Comparison of ENCODE assay signal across 8 cellular contexts in the genomic region with DNA sequence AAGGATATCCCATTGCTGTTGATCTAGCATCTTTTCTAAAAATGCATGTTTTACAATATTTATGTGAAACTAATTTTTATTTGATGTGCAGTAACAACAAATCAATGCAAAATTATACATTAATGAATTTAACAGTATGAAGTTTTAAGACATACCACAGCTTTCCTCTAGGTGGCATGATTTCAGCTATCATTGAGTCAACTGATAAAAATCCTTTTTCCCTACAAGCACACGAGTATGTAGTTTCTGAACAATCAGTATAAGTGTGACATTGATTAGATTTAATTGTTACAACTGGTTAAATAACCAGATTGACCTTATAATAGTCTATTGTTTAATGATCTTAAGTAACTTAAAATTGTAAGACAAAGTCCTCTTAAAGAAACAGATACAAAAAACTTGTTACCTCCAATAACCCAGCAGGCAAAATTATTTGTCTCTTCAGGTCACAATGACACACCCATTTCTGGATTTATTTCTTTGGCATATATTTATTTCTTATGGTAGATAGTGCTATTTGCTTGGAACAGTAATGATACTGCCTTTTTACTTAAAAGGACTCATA. TPM values are rescaled to one million over a fixed set of nuclear protein-coding genes. Genes with fewer than 3 reads are reported as not detected.
A peak's percentile ranks its signal among the peaks of the same experiment; 100 is the strongest.
DNase-seq lines count a peak whose midpoint lies in the region; ATAC-seq, FAIRE-seq and TF ChIP-seq lines count a peak whose summit lies in the region.

No MANE protein-coding gene starts in this region.

- H3K18ac ChIP-seq in mesenchymal stem cell (ENCODE audit: low read depth in 1 of 2, low read length in 2 of 2) (no peak overlapping the region), mesendoderm (ENCODE audit: low read length) (no peak overlapping the region)

- H4K5ac ChIP-seq in mesendoderm (ENCODE audit: low read length), result no peak overlapping the region

- H3K23ac ChIP-seq in mesenchymal stem cell (ENCODE audit: low read length in 2 of 2) (no peak overlapping the region), mesendoderm (ENCODE audit: low read length) (no peak overlapping the region)

- H3K4me1 ChIP-seq in MM.1S (ENCODE audit: low read length) (peaks cover under 1% of the 10 kb centered on the region; the same call in 1 of the 2 replicates), astrocyte (ENCODE audit: insufficient read depth, low read length) (peaks cover 9% of the 10 kb centered on the region), mesenchymal stem cell (ENCODE audit: control insufficient read depth, insufficient read depth, low read depth, low read length) (peaks cover 1% of the 10 kb centered on the region), mesendoderm (ENCODE audit: control insufficient read depth, low read depth, low read length) (peaks cover 2% of the 10 kb centered on the region)

- H2BK120ac ChIP-seq in mesenchymal stem cell (ENCODE audit: low read depth, low read length) (no peak overlapping the region), mesendoderm (ENCODE audit: low read depth, low read length) (no peak overlapping the region)

- H3K4me3 ChIP-seq in MM.1S (ENCODE audit: low read length), result no peak overlapping the region
- H3K4me3 ChIP-seq in astrocyte (ENCODE audit: insufficient read depth, low read depth, low read length), result no peak overlapping the region
- no peak overlapping the region for H3K4me3 ChIP-seq in mesenchymal stem cell (ENCODE audit: insufficient read depth in 1 of 2, low read depth in 1 of 2, low read length in 2 of 2)
- H3K4me3 ChIP-seq in mesendoderm (ENCODE audit: low read length), result no peak overlapping the region

- H4K20me1 ChIP-seq in MM.1S (ENCODE audit: insufficient read depth, low read length) (no peaks in the 10 kb centered on the region), astrocyte (ENCODE audit: insufficient read depth, low read length) (no peaks in the 10 kb centered on the region)

- H2BK12ac ChIP-seq in mesenchymal stem cell (ENCODE audit: low read length in 2 of 2), result no peak overlapping the region

- H3K36me3 ChIP-seq in MM.1S (replicated peaks; ENCODE audit: insufficient read depth, low read length), result no peaks in the 10 kb centered on the region
- no peaks in the 10 kb centered on the region for H3K36me3 ChIP-seq in astrocyte (ENCODE audit: insufficient read depth, low read length)
- no peaks in the 10 kb centered on the region for H3K36me3 ChIP-seq in mesenchymal stem cell (ENCODE audit: control insufficient read depth in 1 of 2, insufficient read depth in 2 of 2, low read depth in 1 of 2, low read length in 2 of 2)
- H3K36me3 ChIP-seq in mesendoderm (ENCODE audit: control insufficient read depth, insufficient read depth, low read length), result no peaks in the 10 kb centered on the region

- H3F3A ChIP-seq in MM.1S (ENCODE audit: insufficient read depth, low read length), result no peaks in the 10 kb centered on the region

- peaks cover 4% of the 10 kb centered on the region for H3K79me1 ChIP-seq in mesenchymal stem cell (replicated peaks; ENCODE audit: low read length, poor library complexity, severe bottlenecking)
- no peaks in the 10 kb centered on the region for H3K79me1 ChIP-seq in mesendoderm (ENCODE audit: low read length)

- H2AK5ac ChIP-seq in mesenchymal stem cell (ENCODE audit: low read length, severe bottlenecking) (no peak overlapping the region), mesendoderm (ENCODE audit: low read length) (no peak overlapping the region)

- no peak overlapping the region for H3K14ac ChIP-seq in mesenchymal stem cell (ENCODE audit: low read length in 2 of 2)

- peaks cover 29% of the 10 kb centered on the region for H3K4me1 Mint-ChIP-seq in astrocyte (ENCODE audit: low read depth, unreplicated experiment)

- H3K4me3 Mint-ChIP-seq in astrocyte (ENCODE audit: unreplicated experiment), result no peak overlapping the region

- H2BK5ac ChIP-seq in mesenchymal stem cell (ENCODE audit: low read depth, low read length, poor library complexity, severe bottlenecking), result no peak overlapping the region
- H2BK5ac ChIP-seq in mesendoderm (ENCODE audit: low read length), result no peak overlapping the region

- no peak overlapping the region for H3K27ac ChIP-seq in MM.1S (ENCODE audit: low read length)
- H3K27ac ChIP-seq in astrocyte (ENCODE audit: low read depth, low read length), result no peak overlapping the region
- no peak overlapping the region for H3K27ac ChIP-seq in mesenchymal stem cell (ENCODE audit: low read length, poor library complexity, severe bottlenecking)
- no peak overlapping the region for H3K27ac ChIP-seq in mesendoderm (ENCODE audit: low read depth, low read length)
- H3K27ac ChIP-seq in caudate nucleus (ENCODE audit: low read depth, low read length), result no peak overlapping the region

- H3K27me3 ChIP-seq in MM.1S (replicated peaks; ENCODE audit: insufficient read depth, low read length), result no peaks in the 10 kb centered on the region
- no peaks in the 10 kb centered on the region for H3K27me3 ChIP-seq in astrocyte (ENCODE audit: insufficient read depth, low read length)
- H3K27me3 ChIP-seq in mesenchymal stem cell (ENCODE audit: control insufficient read depth in 1 of 2, insufficient read depth in 1 of 2, low read length in 2 of 2), result no peaks in the 10 kb centered on the region
- H3K27me3 ChIP-seq in mesendoderm (ENCODE audit: insufficient read depth, low read length, poor library complexity), result peaks cover 3% of the 10 kb centered on the region

- H3K9me2 ChIP-seq in MM.1S (replicated peaks; ENCODE audit: insufficient read depth, low read length), result no peaks in the 10 kb centered on the region

- TF ChIP-seq CTCF in MM.1S (IDR thresholded peaks at IDR 0.05; ENCODE audit: low read length) (peak; percentile 80), astrocyte (IDR thresholded peaks at IDR 0.05; ENCODE audit: insufficient read depth, low read depth, low read length) (peak; percentile 70)

- H3K36me3 Mint-ChIP-seq in astrocyte (ENCODE audit: low read depth, unreplicated experiment), result peaks cover 2% of the 10 kb centered on the region

- H2BK15ac ChIP-seq in mesenchymal stem cell (ENCODE audit: low read depth, poor library complexity, severe bottlenecking), result no peak overlapping the region
- no peak overlapping the region for H2BK15ac ChIP-seq in mesendoderm (replicated peaks; ENCODE audit: low read depth)

- no peak overlapping the region for H3K56ac ChIP-seq in mesendoderm (ENCODE audit: low read length)

- H3K4ac ChIP-seq in mesenchymal stem cell (ENCODE audit: low read depth in 1 of 2, low read length in 2 of 2) (no peak overlapping the region), mesendoderm (ENCODE audit: low read depth, low read length) (no peak overlapping the region)

- ATAC-seq in GM21515 (IDR thresholded peaks at IDR 0.05; ENCODE audit: unreplicated experiment), result peak; percentile 57

- WGBS in mesenchymal stem cell, result no CpG with 5 or more reads among the region's 1 CpG
- no CpG with 5 or more reads among the region's 1 CpG for WGBS in mesendoderm (ENCODE audit: extremely low coverage, insufficient coverage, low lambda C conversion rate)

- no peak overlapping the region for H3K9ac ChIP-seq in MM.1S (ENCODE audit: low read length)
- no peak overlapping the region for H3K9ac ChIP-seq in astrocyte (ENCODE audit: low read length)
- peak overlapping the region; percentile 22 for H3K9ac ChIP-seq in mesenchymal stem cell (ENCODE audit: low read length)
- no peak overlapping the region for H3K9ac ChIP-seq in mesendoderm (ENCODE audit: low read length)

- no peaks in the 10 kb centered on the region for H3K27me3 Mint-ChIP-seq in astrocyte (ENCODE audit: low read depth, unreplicated experiment)

- H4K8ac ChIP-seq in mesenchymal stem cell (ENCODE audit: low read length) (no peak overlapping the region), mesendoderm (ENCODE audit: low read depth, low read length) (no peak overlapping the region)

- no peak overlapping the region for H2AFZ ChIP-seq in MM.1S (ENCODE audit: low read length)
- no peak overlapping the region for H2AFZ ChIP-seq in astrocyte (ENCODE audit: low read depth, low read length)
- no peak overlapping the region for H2AFZ ChIP-seq in mesenchymal stem cell (ENCODE audit: low read depth, low read length)

- no peak overlapping the region for H3K4me2 ChIP-seq in MM.1S (ENCODE audit: low read depth, low read length)
- no peak overlapping the region for H3K4me2 ChIP-seq in astrocyte (ENCODE audit: low read length)
- no peak overlapping the region for H3K4me2 ChIP-seq in mesenchymal stem cell (ENCODE audit: low read length, poor library complexity, severe bottlenecking)
- H3K4me2 ChIP-seq in mesendoderm (ENCODE audit: low read length), result no peak overlapping the region

- peak; percentile 90 for FAIRE-seq in astrocyte (lab: Jason Lieb, UNC)

- DNase-seq in ELR (ENCODE audit: low read depth) (peak; percentile 70), MM.1S (peak; percentile 54), astrocyte (ENCODE audit: low read depth) (peak; percentile 25), mesenchymal stem cell (peak; percentile 53), mesendoderm (no peak), mucosa of gallbladder (ENCODE audit: low spot score) (no peak), caudate nucleus (lab: John Stamatoyannopoulos, UW) (no peak)

- H3K79me2 ChIP-seq in MM.1S (ENCODE audit: low read length), result no peaks in the 10 kb centered on the region
- peaks cover 7% of the 10 kb centered on the region for H3K79me2 ChIP-seq in astrocyte (ENCODE audit: insufficient read depth, low read length)
- H3K79me2 ChIP-seq in mesendoderm (ENCODE audit: control insufficient read depth, insufficient read depth, low read length), result no peaks in the 10 kb centered on the region

- H3K9me3 ChIP-seq in MM.1S (replicated peaks; ENCODE audit: insufficient read depth, low read length) (no peaks in the 10 kb centered on the region), astrocyte (ENCODE audit: insufficient read depth, low read depth, low read length) (no peaks in the 10 kb centered on the region), mesenchymal stem cell (ENCODE audit: control insufficient read depth, low read length) (no peaks in the 10 kb centered on the region)

- no peak overlapping the region for H3K27ac Mint-ChIP-seq in astrocyte (ENCODE audit: unreplicated experiment)

- H4K91ac ChIP-seq in mesenchymal stem cell (ENCODE audit: low read length), result no peak overlapping the region

- H3K9me3 Mint-ChIP-seq in astrocyte (ENCODE audit: unreplicated experiment), result no peaks in the 10 kb centered on the region

RNA-seq across cellular contexts. Expression of gene TGFB2, which starts 5.8 kb away (rescaled TPM):
- 308 and 330 TPM in 2 replicates for total RNA-seq in astrocyte
- polyA plus RNA-seq in mesenchymal stem cell (2013, experiment 1 of 2), result 23.5 TPM
- 23.9 TPM for polyA plus RNA-seq in mesenchymal stem cell (2013, experiment 2 of 2)
- 0.97 TPM for polyA plus RNA-seq in mesendoderm (2013, experiment 1 of 2)
- polyA plus RNA-seq in mesendoderm (2013, experiment 2 of 2), result 0.81 TPM
- 10.3 TPM for total RNA-seq in mucosa of gallbladder

RNA-seq across cellular contexts. Expression of gene RRP15, which starts 54.3 kb away (rescaled TPM):
- total RNA-seq in astrocyte, result 24.9 and 28.4 TPM in 2 replicates
- 40.0 TPM for polyA plus RNA-seq in mesenchymal stem cell (2013, experiment 1 of 2)
- polyA plus RNA-seq in mesenchymal stem cell (2013, experiment 2 of 2), result 36.7 TPM
- polyA plus RNA-seq in mesendoderm (2013, experiment 1 of 2), result 103 TPM
- 103 TPM for polyA plus RNA-seq in mesendoderm (2013, experiment 2 of 2)
- total RNA-seq in mucosa of gallbladder, result 9.5 TPM

Comparison
In these comparisons a context has a peak if more than half of its experiments do, and no peak if none do; other contexts are left out.
1. DNase-seq: peak in ELR (single experiment), MM.1S (single experiment), astrocyte (single experiment) and mesenchymal stem cell (single experiment); none in mesendoderm (single experiment), mucosa of gallbladder (single experiment) and caudate nucleus (0 of 61).
2. RNA of gene TGFB2, which starts 5.8 kb away (total RNA-seq): 308 to 330 TPM in astrocyte; 10.3 TPM in mucosa of gallbladder (single experiment); every median in the first group is over 10 times any median in the second.